ENCODE assay signal across 1 cellular context in the genomic region with DNA sequence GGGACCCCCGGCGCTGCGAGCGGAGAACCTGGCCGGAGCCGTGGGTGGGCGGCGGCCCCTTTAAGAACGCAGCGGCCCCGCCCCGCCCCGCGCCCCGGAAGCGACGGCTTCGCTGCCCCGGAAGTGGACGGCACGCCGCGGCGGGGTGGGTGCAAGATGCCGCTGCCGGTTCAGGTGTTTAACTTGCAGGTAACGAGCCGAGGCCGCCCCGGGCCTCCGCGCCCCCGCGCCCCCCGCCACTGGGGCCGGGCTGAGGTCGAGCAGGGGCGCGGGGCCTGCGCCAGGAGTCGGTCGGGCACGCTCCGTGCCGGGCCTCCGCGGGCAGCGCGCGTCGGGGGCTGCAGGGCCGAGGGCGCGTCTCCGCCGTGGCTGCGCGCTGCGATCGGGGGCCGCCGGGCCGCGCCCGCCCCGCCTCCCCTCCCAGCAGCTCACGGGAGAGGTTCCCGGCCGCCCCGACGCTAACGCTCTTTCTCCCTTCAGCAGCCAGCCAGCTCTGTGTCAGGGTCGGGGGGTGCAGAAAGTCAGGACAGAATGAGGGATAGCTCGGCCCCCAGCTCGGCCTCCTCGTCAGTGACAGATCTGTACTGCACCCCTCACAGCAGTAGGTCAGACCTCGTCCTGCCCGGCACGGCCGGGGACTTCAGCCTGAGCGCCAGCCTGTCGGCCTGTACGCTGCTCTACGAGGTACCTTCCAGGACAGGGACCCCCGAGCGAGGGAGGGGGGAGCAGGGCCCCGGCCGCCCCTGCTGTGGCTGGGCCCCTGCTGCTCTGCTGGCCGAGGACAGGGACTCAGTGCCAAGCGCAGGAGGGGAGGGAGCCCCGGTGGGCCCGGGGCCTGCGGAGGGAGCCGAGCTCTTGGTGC.
TF ChIP-seq lines count a peak whose summit lies in the region.

A gene (plus strand): TSS at position 123 of the 862 bp plus-strand sequence. CDS start 34 bp downstream, at position 157.
A gene with protein sequence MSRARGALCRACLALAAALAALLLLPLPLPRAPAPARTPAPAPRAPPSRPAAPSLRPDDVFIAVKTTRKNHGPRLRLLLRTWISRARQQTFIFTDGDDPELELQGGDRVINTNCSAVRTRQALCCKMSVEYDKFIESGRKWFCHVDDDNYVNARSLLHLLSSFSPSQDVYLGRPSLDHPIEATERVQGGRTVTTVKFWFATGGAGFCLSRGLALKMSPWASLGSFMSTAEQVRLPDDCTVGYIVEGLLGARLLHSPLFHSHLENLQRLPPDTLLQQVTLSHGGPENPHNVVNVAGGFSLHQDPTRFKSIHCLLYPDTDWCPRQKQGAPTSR (minus strand): TSS at position 36 of the 862 bp plus-strand sequence. CDS start 45 bp downstream, outside the sequence.

TF ChIP-seq in K562, 482 proteins besides CTCF, POLR2A, EP300 and RAD21 (continued from another document and continues in another):
- peak; percentile 70 to 72 for TF ChIP-seq MAZ (CRISPR knock-in tag; conservative IDR thresholded peaks at IDR 0.05 in 1 of 2, IDR thresholded peaks at IDR 0.05 in 1 of 2)
- TF ChIP-seq NFXL1 (CRISPR knock-in tag; IDR thresholded peaks at IDR 0.05) = no peak
- no peak for TF ChIP-seq CBX2 (IDR thresholded peaks at IDR 0.05; ENCODE audit: insufficient read depth, low read length, poor library complexity, severe bottlenecking)
- TF ChIP-seq HDAC2 (IDR thresholded peaks at IDR 0.05) = no peak
- TF ChIP-seq, protein P1, sequence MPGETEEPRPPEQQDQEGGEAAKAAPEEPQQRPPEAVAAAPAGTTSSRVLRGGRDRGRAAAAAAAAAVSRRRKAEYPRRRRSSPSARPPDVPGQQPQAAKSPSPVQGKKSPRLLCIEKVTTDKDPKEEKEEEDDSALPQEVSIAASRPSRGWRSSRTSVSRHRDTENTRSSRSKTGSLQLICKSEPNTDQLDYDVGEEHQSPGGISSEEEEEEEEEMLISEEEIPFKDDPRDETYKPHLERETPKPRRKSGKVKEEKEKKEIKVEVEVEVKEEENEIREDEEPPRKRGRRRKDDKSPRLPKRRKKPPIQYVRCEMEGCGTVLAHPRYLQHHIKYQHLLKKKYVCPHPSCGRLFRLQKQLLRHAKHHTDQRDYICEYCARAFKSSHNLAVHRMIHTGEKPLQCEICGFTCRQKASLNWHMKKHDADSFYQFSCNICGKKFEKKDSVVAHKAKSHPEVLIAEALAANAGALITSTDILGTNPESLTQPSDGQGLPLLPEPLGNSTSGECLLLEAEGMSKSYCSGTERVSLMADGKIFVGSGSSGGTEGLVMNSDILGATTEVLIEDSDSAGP (CRISPR knock-in tag; IDR thresholded peaks at IDR 0.05) = peak; percentile 95
- TF ChIP-seq TRIM24 (IDR thresholded peaks at IDR 0.05) = no peak
- no peak for TF ChIP-seq ZBTB1 (CRISPR knock-in tag; IDR thresholded peaks at IDR 0.05; ENCODE audit: borderline replicate concordance, low read depth)
- no peak for TF ChIP-seq HDAC1 (IDR thresholded peaks at IDR 0.05)
- TF ChIP-seq ZNF253 (CRISPR knock-in tag; conservative IDR thresholded peaks at IDR 0.05) = no peak
- no peak for TF ChIP-seq SREBF2 (CRISPR knock-in tag; IDR thresholded peaks at IDR 0.05)
- TF ChIP-seq, protein P2, sequence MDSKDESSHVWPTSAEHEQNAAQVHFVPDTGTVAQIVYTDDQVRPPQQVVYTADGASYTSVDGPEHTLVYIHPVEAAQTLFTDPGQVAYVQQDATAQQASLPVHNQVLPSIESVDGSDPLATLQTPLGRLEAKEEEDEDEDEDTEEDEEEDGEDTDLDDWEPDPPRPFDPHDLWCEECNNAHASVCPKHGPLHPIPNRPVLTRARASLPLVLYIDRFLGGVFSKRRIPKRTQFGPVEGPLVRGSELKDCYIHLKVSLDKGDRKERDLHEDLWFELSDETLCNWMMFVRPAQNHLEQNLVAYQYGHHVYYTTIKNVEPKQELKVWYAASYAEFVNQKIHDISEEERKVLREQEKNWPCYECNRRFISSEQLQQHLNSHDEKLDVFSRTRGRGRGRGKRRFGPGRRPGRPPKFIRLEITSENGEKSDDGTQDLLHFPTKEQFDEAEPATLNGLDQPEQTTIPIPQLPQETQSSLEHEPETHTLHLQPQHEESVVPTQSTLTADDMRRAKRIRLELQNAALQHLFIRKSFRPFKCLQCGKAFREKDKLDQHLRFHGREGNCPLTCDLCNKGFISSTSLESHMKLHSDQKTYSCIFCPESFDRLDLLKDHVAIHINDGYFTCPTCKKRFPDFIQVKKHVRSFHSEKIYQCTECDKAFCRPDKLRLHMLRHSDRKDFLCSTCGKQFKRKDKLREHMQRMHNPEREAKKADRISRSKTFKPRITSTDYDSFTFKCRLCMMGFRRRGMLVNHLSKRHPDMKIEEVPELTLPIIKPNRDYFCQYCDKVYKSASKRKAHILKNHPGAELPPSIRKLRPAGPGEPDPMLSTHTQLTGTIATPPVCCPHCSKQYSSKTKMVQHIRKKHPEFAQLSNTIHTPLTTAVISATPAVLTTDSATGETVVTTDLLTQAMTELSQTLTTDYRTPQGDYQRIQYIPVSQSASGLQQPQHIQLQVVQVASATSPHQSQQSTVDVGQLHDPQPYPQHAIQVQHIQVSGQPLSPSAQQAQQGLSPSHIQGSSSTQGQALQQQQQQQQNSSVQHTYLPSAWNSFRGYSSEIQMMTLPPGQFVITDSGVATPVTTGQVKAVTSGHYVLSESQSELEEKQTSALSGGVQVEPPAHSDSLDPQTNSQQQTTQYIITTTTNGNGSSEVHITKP (IDR thresholded peaks at IDR 0.05; ENCODE audit: partially characterized antibody) = no peak
- no peak for TF ChIP-seq TCF3 (CRISPR knock-in tag; IDR thresholded peaks at IDR 0.05)
- no peak for TF ChIP-seq FOSL1 (tag; conservative IDR thresholded peaks at IDR 0.05)
- TF ChIP-seq U2AF2 (optimal IDR thresholded peaks at IDR 0.05; ENCODE audit: low read depth, low read length) = no peak
- TF ChIP-seq ERF (CRISPR knock-in tag; IDR thresholded peaks at IDR 0.05) = no peak
- no peak for TF ChIP-seq MECOM (CRISPR knock-in tag; IDR thresholded peaks at IDR 0.05)
- TF ChIP-seq, protein P3, sequence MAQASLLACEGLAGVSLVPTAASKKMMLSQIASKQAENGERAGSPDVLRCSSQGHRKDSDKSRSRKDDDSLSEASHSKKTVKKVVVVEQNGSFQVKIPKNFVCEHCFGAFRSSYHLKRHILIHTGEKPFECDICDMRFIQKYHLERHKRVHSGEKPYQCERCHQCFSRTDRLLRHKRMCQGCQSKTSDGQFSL (CRISPR knock-in tag; IDR thresholded peaks at IDR 0.05) = no peak
- TF ChIP-seq, protein P3 (tag; IDR thresholded peaks at IDR 0.05) = no peak
- TF ChIP-seq HCFC1 (IDR thresholded peaks at IDR 0.05; ENCODE audit: low read depth, low read length) = peak; percentile 76
- peak; percentile 40; the same call in 1 of the 2 replicates for TF ChIP-seq CREB1 (IDR thresholded peaks at IDR 0.05)
- TF ChIP-seq CREB1 (CRISPR knock-in tag; IDR thresholded peaks at IDR 0.05) = no peak
- no peak for TF ChIP-seq BRD9 (IDR thresholded peaks at IDR 0.05; ENCODE audit: low read depth, partially characterized antibody)
- TF ChIP-seq HIVEP1 (CRISPR knock-in tag; IDR thresholded peaks at IDR 0.05) = no peak
- peak; percentile 85; the same call in 1 of the 2 replicates for TF ChIP-seq GABPB1 (CRISPR knock-in tag; IDR thresholded peaks at IDR 0.05)
- no peak for TF ChIP-seq RFX1 (IDR thresholded peaks at IDR 0.05)
- no peak for TF ChIP-seq ZNF830 (CRISPR knock-in tag; IDR thresholded peaks at IDR 0.05)
- TF ChIP-seq CREM (IDR thresholded peaks at IDR 0.05; ENCODE audit: low read depth) = peak; percentile 83
- TF ChIP-seq, protein P4, sequence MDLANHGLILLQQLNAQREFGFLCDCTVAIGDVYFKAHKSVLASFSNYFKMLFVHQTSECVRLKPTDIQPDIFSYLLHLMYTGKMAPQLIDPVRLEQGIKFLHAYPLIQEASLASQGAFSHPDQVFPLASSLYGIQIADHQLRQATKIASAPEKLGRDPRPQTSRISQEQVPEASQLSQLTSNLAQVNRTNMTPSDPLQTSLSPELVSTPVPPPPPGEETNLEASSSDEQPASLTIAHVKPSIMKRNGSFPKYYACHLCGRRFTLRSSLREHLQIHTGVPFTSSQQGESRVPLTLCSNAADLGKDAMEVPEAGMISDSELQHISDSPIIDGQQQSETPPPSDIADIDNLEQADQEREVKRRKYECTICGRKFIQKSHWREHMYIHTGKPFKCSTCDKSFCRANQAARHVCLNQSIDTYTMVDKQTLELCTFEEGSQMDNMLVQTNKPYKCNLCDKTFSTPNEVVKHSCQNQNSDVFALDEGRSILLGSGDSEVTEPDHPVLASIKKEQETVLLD (IDR thresholded peaks at IDR 0.05) = no peak
- TF ChIP-seq, protein P5, sequence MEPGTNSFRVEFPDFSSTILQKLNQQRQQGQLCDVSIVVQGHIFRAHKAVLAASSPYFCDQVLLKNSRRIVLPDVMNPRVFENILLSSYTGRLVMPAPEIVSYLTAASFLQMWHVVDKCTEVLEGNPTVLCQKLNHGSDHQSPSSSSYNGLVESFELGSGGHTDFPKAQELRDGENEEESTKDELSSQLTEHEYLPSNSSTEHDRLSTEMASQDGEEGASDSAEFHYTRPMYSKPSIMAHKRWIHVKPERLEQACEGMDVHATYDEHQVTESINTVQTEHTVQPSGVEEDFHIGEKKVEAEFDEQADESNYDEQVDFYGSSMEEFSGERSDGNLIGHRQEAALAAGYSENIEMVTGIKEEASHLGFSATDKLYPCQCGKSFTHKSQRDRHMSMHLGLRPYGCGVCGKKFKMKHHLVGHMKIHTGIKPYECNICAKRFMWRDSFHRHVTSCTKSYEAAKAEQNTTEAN (CRISPR knock-in tag; IDR thresholded peaks at IDR 0.05) = no peak
- TF ChIP-seq C11orf30 (IDR thresholded peaks at IDR 0.05; ENCODE audit: low read depth) = no peak; the same call in 1 of the 2 replicates
- no peak for TF ChIP-seq XRCC4 (IDR thresholded peaks at IDR 0.05; ENCODE audit: extremely low read depth, insufficient read depth, insufficient read length)
- TF ChIP-seq, protein P6, sequence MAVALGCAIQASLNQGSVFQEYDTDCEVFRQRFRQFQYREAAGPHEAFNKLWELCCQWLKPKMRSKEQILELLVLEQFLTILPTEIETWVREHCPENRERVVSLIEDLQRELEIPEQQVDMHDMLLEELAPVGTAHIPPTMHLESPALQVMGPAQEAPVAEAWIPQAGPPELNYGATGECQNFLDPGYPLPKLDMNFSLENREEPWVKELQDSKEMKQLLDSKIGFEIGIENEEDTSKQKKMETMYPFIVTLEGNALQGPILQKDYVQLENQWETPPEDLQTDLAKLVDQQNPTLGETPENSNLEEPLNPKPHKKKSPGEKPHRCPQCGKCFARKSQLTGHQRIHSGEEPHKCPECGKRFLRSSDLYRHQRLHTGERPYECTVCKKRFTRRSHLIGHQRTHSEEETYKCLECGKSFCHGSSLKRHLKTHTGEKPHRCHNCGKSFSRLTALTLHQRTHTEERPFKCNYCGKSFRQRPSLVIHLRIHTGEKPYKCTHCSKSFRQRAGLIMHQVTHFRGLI (CRISPR knock-in tag; IDR thresholded peaks at IDR 0.05) = no peak
- peak; percentile 99 for TF ChIP-seq GABPA (tag; conservative IDR thresholded peaks at IDR 0.05; ENCODE audit: low read depth)
- TF ChIP-seq SMARCA4 (IDR thresholded peaks at IDR 0.05) = no peak
- TF ChIP-seq, protein P7, sequence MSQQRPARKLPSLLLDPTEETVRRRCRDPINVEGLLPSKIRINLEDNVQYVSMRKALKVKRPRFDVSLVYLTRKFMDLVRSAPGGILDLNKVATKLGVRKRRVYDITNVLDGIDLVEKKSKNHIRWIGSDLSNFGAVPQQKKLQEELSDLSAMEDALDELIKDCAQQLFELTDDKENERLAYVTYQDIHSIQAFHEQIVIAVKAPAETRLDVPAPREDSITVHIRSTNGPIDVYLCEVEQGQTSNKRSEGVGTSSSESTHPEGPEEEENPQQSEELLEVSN (IDR thresholded peaks at IDR 0.05; ENCODE audit: borderline replicate concordance in 1 of 2, extremely low read depth in 1 of 2, insufficient read depth in 1 of 2, insufficient read length in 1 of 2, low read depth in 1 of 2, low read length in 1 of 2, poor library complexity in 1 of 2, severe bottlenecking in 1 of 2) = peak in 1 of 2 experiments; percentile 3
- TF ChIP-seq, protein P8, sequence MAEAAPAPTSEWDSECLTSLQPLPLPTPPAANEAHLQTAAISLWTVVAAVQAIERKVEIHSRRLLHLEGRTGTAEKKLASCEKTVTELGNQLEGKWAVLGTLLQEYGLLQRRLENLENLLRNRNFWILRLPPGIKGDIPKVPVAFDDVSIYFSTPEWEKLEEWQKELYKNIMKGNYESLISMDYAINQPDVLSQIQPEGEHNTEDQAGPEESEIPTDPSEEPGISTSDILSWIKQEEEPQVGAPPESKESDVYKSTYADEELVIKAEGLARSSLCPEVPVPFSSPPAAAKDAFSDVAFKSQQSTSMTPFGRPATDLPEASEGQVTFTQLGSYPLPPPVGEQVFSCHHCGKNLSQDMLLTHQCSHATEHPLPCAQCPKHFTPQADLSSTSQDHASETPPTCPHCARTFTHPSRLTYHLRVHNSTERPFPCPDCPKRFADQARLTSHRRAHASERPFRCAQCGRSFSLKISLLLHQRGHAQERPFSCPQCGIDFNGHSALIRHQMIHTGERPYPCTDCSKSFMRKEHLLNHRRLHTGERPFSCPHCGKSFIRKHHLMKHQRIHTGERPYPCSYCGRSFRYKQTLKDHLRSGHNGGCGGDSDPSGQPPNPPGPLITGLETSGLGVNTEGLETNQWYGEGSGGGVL (CRISPR knock-in tag; IDR thresholded peaks at IDR 0.05) = no peak
- no peak for TF ChIP-seq NR1H2 (CRISPR knock-in tag; IDR thresholded peaks at IDR 0.05)
- peak; percentile 72 for TF ChIP-seq RBBP5 (IDR thresholded peaks at IDR 0.05; ENCODE audit: borderline replicate concordance, insufficient read depth, low read length, poor library complexity, severe bottlenecking)
- no peak for TF ChIP-seq ZNF408 (CRISPR knock-in tag; IDR thresholded peaks at IDR 0.05; ENCODE audit: low read depth)
- TF ChIP-seq, protein P9, sequence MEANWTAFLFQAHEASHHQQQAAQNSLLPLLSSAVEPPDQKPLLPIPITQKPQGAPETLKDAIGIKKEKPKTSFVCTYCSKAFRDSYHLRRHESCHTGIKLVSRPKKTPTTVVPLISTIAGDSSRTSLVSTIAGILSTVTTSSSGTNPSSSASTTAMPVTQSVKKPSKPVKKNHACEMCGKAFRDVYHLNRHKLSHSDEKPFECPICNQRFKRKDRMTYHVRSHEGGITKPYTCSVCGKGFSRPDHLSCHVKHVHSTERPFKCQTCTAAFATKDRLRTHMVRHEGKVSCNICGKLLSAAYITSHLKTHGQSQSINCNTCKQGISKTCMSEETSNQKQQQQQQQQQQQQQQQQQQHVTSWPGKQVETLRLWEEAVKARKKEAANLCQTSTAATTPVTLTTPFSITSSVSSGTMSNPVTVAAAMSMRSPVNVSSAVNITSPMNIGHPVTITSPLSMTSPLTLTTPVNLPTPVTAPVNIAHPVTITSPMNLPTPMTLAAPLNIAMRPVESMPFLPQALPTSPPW (CRISPR knock-in tag; IDR thresholded peaks at IDR 0.05) = peak; percentile 86
- TF ChIP-seq ZNF764 (CRISPR knock-in tag; IDR thresholded peaks at IDR 0.05; ENCODE audit: low read depth) = no peak
- no peak for TF ChIP-seq PHF21A (IDR thresholded peaks at IDR 0.05; ENCODE audit: borderline replicate concordance, low read depth)
- TF ChIP-seq HDAC6 (IDR thresholded peaks at IDR 0.05; ENCODE audit: low read depth, low read length) = no peak
- TF ChIP-seq ZNF696 (CRISPR knock-in tag; conservative IDR thresholded peaks at IDR 0.05) = no peak
